In the genomic region with DNA sequence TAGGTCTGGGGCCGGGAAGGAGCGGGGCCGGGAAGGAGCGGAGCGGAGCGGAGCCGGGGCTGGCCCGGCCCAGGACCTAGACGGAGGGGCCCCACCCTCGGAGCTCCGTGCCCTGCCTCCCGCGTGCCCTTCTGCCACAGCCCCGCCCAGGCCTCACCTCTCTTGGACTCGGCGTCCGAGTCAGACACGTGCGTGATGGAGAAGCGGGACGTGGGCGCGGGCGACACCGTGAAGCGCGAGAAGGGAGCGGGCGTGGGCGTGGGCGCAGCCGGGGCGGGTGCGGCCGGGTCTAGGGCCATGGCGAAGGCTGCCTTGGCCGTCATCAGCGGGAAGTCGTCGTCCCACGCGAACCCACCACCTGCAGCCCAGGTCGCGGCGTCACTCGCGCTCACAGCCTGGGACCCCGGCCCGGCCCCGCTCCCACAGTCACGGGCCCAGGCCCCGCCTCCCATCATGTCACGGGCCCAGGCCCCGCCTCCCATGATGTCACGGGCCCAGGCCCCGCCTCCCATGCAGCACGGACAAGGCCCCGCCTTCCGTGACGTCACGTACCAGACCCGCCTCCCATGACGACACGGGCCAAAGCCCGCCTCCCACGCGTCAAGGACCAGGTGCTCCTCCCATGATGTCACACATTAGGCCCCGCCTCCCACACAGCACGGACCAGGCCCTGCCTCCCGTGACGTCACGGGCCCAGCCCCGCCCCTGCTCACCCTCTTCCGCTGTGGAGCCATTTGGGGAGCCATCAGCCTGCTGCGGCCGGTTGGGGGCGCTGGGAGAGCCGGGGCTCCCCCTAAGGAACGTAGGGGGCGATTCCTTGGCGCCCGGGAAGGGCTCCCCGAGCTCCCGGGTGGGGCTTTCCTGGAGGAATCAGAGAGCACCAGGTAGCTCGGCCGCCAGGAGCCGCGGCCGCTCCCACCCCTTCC, we compare ENCODE assay signal across 8 cellular contexts. TPM values are rescaled to one million over a fixed set of nuclear protein-coding genes. Genes with fewer than 3 reads are reported as not detected.
DNase-seq lines count a peak whose midpoint lies in the region; ATAC-seq and TF ChIP-seq lines count a peak whose summit lies in the region.

No MANE protein-coding gene starts in this region.

- H4K5ac ChIP-seq in H9 (ENCODE audit: insufficient read length, low read depth, low read length) = no peak overlapping the region

- no peak overlapping the region for H2BK15ac ChIP-seq in H9 (ENCODE audit: low read depth, low read length)

- TF ChIP-seq CTCF in AG04450 (IDR thresholded peaks at IDR 0.05; ENCODE audit: low read depth, low read length) = 0 out of 2 replicates have a peak, but pooled peaks have one; percentile 17
- peak; percentile 57 for TF ChIP-seq CTCF in H9 (conservative IDR thresholded peaks at IDR 0.05)
- no peak for TF ChIP-seq CTCF in epithelial cell of esophagus (IDR thresholded peaks at IDR 0.05; ENCODE audit: insufficient read depth, low read depth, low read length, missing control alignments)

- H2AFZ ChIP-seq in H9 (ENCODE audit: low read length) = no peak overlapping the region

- H2BK5ac ChIP-seq in H9 (ENCODE audit: insufficient read length, low read length) = no peak overlapping the region

- H3K4me1 ChIP-seq in H9 (ENCODE audit: insufficient read depth, low read length) = no peaks in the 10 kb centered on the region
- no peaks in the 10 kb centered on the region for H3K4me1 ChIP-seq in mesodermal cell (ENCODE audit: control insufficient read depth, insufficient read depth, low read length, poor library complexity, severe bottlenecking)

- H3K4me3 Mint-ChIP-seq in H9 = peak overlapping the region; percentile 54 to 80

- H3K27me3 ChIP-seq in AG04450 (ENCODE audit: control insufficient read depth, insufficient read depth, low read length) (peaks cover 17% of the 10 kb centered on the region), H9 (ENCODE audit: insufficient read depth, low read length) (no peaks in the 10 kb centered on the region)

- H3K23ac ChIP-seq in H9 (ENCODE audit: insufficient read length, low read depth, low read length) = no peak overlapping the region

- H3K79me1 ChIP-seq in H9 (ENCODE audit: insufficient read depth, low read depth, low read length, poor library complexity, severe bottlenecking) = no peaks in the 10 kb centered on the region

- H3K4me1 Mint-ChIP-seq in H9 = peaks cover 5 to 12% of the 10 kb centered on the region in 2 experiments

- no peaks in the 10 kb centered on the region; a peak in 1 of 7 replicates for H3K36me3 Mint-ChIP-seq in H9 (ENCODE audit: insufficient read depth in 1 of 3, low read depth in 3 of 3)

- H3K27ac Mint-ChIP-seq in H9 = no peak overlapping the region

- no peak for ATAC-seq in GM21447 (IDR thresholded peaks at IDR 0.05; ENCODE audit: unreplicated experiment)

- no CpG with 5 or more reads among the region's 89 CpGs for WGBS in H9 (ENCODE audit: extremely low coverage, insufficient read length, low lambda C conversion rate)
- 57 to 61% methylated on average over 76 to 89 of the region's 89 CpGs for WGBS in mesodermal cell (ENCODE audit: insufficient coverage in 2 of 2), 2 experiments

- no peak overlapping the region for H3K56ac ChIP-seq in H9 (ENCODE audit: insufficient read length, low read depth, low read length)

- no peaks in the 10 kb centered on the region for H3K9me3 Mint-ChIP-seq in H9

- H3K4ac ChIP-seq in H9 (ENCODE audit: low read depth, low read length) = no peak overlapping the region

- H4K8ac ChIP-seq in H9 (replicated peaks; ENCODE audit: insufficient read length, low read depth, low read length) = no peak overlapping the region

- CTCF ChIA-PET in AG04450 (lab: Charles Lee) = no interaction called here

- DNase-seq in AG04450 (ENCODE audit: low read depth, low spot score) (peak; percentile 88), H9 (peak; percentile 99), NCI-H82 (lab: John Stamatoyannopoulos, UW) (peak; percentile 92), activated T-cell treated with anti-CD3 and anti-CD28 coated beads for 24 hours (ENCODE audit: low read depth) (peak; percentile 74), epithelial cell of esophagus (ENCODE audit: low read depth) (peak; percentile 98)
- DNase-seq in stimulated activated CD8-positive, alpha-beta memory T cell treated with anti-CD3 and anti-CD28 coated beads, Interleukin-2, amount 100 ng/mL, for 1 hour (ENCODE audit: low read depth in 2 of 2) = peak; percentile 54 to 59

- no peak overlapping the region for H3K9ac ChIP-seq in H9 (ENCODE audit: extremely low read depth, insufficient read length, low read length)

- H3K14ac ChIP-seq in H9 (ENCODE audit: insufficient read depth, low read length) = peak overlapping the region; percentile 33; the same call in 1 of the 2 replicates

- H3K23me2 ChIP-seq in H9 (ENCODE audit: insufficient read length, low read depth, low read length, poor library complexity, severe bottlenecking) = no peaks in the 10 kb centered on the region

- H3K79me2 ChIP-seq in H9 (ENCODE audit: insufficient read depth, low read length) = no peaks in the 10 kb centered on the region

- H2AK5ac ChIP-seq in H9 (ENCODE audit: insufficient read length, low read length) = no peak overlapping the region

- no peak overlapping the region for H2BK20ac ChIP-seq in H9 (ENCODE audit: low read depth, low read length, poor library complexity, severe bottlenecking)

- H2BK12ac ChIP-seq in H9 (ENCODE audit: insufficient read length, low read depth, low read length) = no peak overlapping the region

- H2BK120ac ChIP-seq in H9 (ENCODE audit: low read depth, low read length, poor library complexity, severe bottlenecking) = no peak overlapping the region

- H4K20me1 ChIP-seq in H9 (ENCODE audit: control insufficient read depth, insufficient read depth, insufficient read length) = no peaks in the 10 kb centered on the region

- no peak overlapping the region for H3T11ph ChIP-seq in H9 (ENCODE audit: low read length)

- H3K27ac ChIP-seq in AG04450 (ENCODE audit: low read depth, low read length) (no peak overlapping the region), H9 (ENCODE audit: insufficient read length, low read depth, low read length) (no peak overlapping the region), mesodermal cell (ENCODE audit: low read depth, low read length, severe bottlenecking) (no peak overlapping the region)

- peak overlapping the region; percentile 15 for H3K4me2 ChIP-seq in H9 (ENCODE audit: insufficient read depth, insufficient read length, low read length)

- peak overlapping the region; percentile 8 for H3K18ac ChIP-seq in H9 (ENCODE audit: insufficient read length, low read depth, low read length)

- no peaks in the 10 kb centered on the region; the same call in 1 of the 2 replicates for H3K27me3 Mint-ChIP-seq in H9 (ENCODE audit: low read depth)

- H4K91ac ChIP-seq in H9 (ENCODE audit: insufficient read length, low read depth, low read length) = no peak overlapping the region

- POLR2A ChIA-PET in AG04450 (lab: Yijun Ruan, JAX) = interaction anchor here (1.0 kb wide), 1 partner anchor 12 kb away, joined by 3 read pairs; no protein-coding TSS in a partner anchor

- peaks cover 5% of the 10 kb centered on the region; the same call in 1 of the 2 replicates for H3K9me3 ChIP-seq in AG04450 (ENCODE audit: control insufficient read depth, insufficient read depth, low read length)
- no peaks in the 10 kb centered on the region for H3K9me3 ChIP-seq in H9 (ENCODE audit: control insufficient read depth, low read depth, low read length)
- no peaks in the 10 kb centered on the region for H3K9me3 ChIP-seq in mesodermal cell (ENCODE audit: control insufficient read depth, low read length)

- no peaks in the 10 kb centered on the region for H3K36me3 ChIP-seq in mesodermal cell (ENCODE audit: control insufficient read depth, insufficient read depth, low read length)

- peak overlapping the region; percentile 68 for H3K4me3 ChIP-seq in AG04450 (ENCODE audit: low read depth, low read length)
- H3K4me3 ChIP-seq in epithelial cell of esophagus (ENCODE audit: low read length) = peak overlapping the region; percentile 46
- peak overlapping the region; percentile 35 for H3K4me3 ChIP-seq in mesodermal cell (ENCODE audit: extremely low read depth, insufficient read depth, low read length, poor library complexity, severe bottlenecking)

RNA-seq across cellular contexts. Expression of a gene that starts 45.8 kb away (rescaled TPM):
- polyA plus RNA-seq in AG04450 (2011; rRNA removed) = not detected in 2 replicates
- not detected in 2 replicates for polyA minus RNA-seq in AG04450 (2011; rRNA and poly(A)+ RNA removed)
- total RNA-seq in H9 (2021) = not detected in 2 replicates
- not detected for polyA plus RNA-seq in mesodermal cell (2013, experiment 1 of 2)
- not detected for polyA plus RNA-seq in mesodermal cell (2013, experiment 2 of 2)

RNA-seq across cellular contexts. Expression of a gene that starts 46.5 kb away (rescaled TPM):
- 0.16 TPM in 2 replicates for polyA plus RNA-seq in AG04450 (2011; rRNA removed)
- 0.09 TPM in 1 of 2 replicates, not detected in the other for polyA minus RNA-seq in AG04450 (2011; rRNA and poly(A)+ RNA removed)
- total RNA-seq in H9 (2021) = 2.3 and 2.4 TPM in 2 replicates
- 1.7 TPM for polyA plus RNA-seq in mesodermal cell (2013, experiment 1 of 2)
- 0.40 TPM for polyA plus RNA-seq in mesodermal cell (2013, experiment 2 of 2)
